Comparison of ENCODE assay signal across 19 cellular contexts in the genomic region with DNA sequence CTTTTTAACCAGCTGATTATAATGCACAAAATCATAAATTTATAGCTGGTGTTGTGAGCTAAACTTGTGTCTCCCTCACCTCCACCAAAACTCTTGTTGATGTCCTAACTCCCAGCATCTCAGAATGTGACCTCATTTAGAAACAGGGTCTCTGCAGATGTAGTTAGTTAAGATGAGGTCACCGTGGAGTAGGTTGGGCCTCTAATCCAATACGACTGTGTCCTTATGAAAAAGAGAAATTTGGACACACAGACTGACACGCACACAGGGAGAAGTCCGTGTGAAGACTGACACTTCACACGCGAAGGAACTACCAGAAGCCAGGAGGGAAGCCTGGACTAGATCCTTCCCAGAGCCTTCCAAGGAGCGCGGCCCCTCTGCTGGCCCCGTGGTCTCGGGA.
"Had no signal": no experiment of that assay in that cellular context is flagged by ENCODE, and none has a peak within 500 bp of the region (broad histone marks: within the 10 kb centered on the region; RNA-seq: fewer than 3 reads in every experiment).

No MANE protein-coding gene starts in this region.

- H2AFZ ChIP-seq: neural progenitor cell had no signal

- H3K9ac ChIP-seq: neural progenitor cell had no signal

- H3K27ac ChIP-seq: gastrocnemius medialis, neural progenitor cell, WERI-Rb-1 had no signal

- H3K27me3 ChIP-seq: ascending aorta, gastrocnemius medialis, neural progenitor cell had no signal

- H3K4me2 ChIP-seq: neural progenitor cell had no signal

- H3K4me3 ChIP-seq: ascending aorta, gastrocnemius medialis, neural progenitor cell had no signal

- H3K4me1 ChIP-seq: gastrocnemius medialis, neural progenitor cell had no signal

- ATAC-seq: activated T-cell treated with anti-CD3 and anti-CD28 coated beads, Interleukin-2, amount 50 U/mL, for 72 hours; gastrocnemius medialis; left lobe of liver had no signal

- FAIRE-seq: kidney had no signal

- DNase-seq: activated CD4-positive, alpha-beta T cell treated with anti-CD3 and anti-CD28 coated beads, Interleukin-2, amount 50 U/mL, for 4 hours; activated effector memory CD4-positive, alpha-beta T cell treated with anti-CD3 and anti-CD28 coated beads, Interleukin-2, amount 50 U/mL, for 16 hours; activated naive CD4-positive, alpha-beta T cell treated with anti-CD3 and anti-CD28 coated beads, Interleukin-2, amount 50 U/mL, for 16 hours; activated T-cell treated with anti-CD3 and anti-CD28 coated beads, Interleukin-2, amount 50 U/mL, for 72 hours; cerebellar nuclear complex; effector CD4-positive, alpha-beta T cell; gastrocnemius medialis; head of caudate nucleus; kidney; naive B cell; posterior cingulate gyrus; stimulated activated CD8-positive, alpha-beta memory T cell treated with anti-CD3 and anti-CD28 coated beads, Interleukin-4, amount 100 ng/mL, for 48 hours; stimulated activated naive CD4-positive, alpha-beta T cell treated with Interleukin-2 at 50 U/mL for 16 hours; SW 1271; T-helper 2 cell; WERI-Rb-1 had no signal

- H3K36me3 ChIP-seq: gastrocnemius medialis, neural progenitor cell had no signal

- H3K9me3 ChIP-seq: ascending aorta, gastrocnemius medialis had no signal
